Comparison of ENCODE assay signal across 23 cellular contexts in genomic region chr19:11763117-11763516, GRCh38.
"Had no signal": no experiment of that assay in that cellular context is flagged by ENCODE, and none has a peak within 500 bp of the region (broad histone marks: within the 10 kb centered on the region; RNA-seq: fewer than 3 reads in every experiment).

No MANE protein-coding gene starts in this region.

- ATAC-seq: natural killer cell; right cardiac atrium; stimulated activated effector memory CD8-positive, alpha-beta T cell treated with anti-CD3 and anti-CD28 coated beads, Interleukin-12 subunit alpha, Interleukin-12 subunit beta, amount 100 ng/mL, for 72 hours had no signal

- H3K27ac ChIP-seq: left ventricle myocardium inferior, ovary, sigmoid colon, spleen, suprapubic skin, thoracic aorta, tibial artery, uterus had no signal

- H3K36me3 ChIP-seq: left ventricle myocardium inferior, ovary, sigmoid colon, spleen, suprapubic skin, thoracic aorta, tibial artery, uterus had no signal

- H3K27ac Mint-ChIP-seq: mesothelial cell of epicardium; naive B cell; natural killer cell; nephron progenitor cell; progenitor cell of endocrine pancreas; stimulated activated effector memory CD8-positive, alpha-beta T cell treated with anti-CD3 and anti-CD28 coated beads, Interleukin-12 subunit alpha, Interleukin-12 subunit beta, amount 100 ng/mL, for 72 hours; stimulated activated naive CD8-positive, alpha-beta T cell treated with anti-CD3 and anti-CD28 coated beads, Interleukin-15, Interleukin-2, amounts not matched to agents 100 ng/mL and 50 ng/mL, for 24 hours; type B pancreatic cell had no signal

- H3K27me3 ChIP-seq: ovary, sigmoid colon, suprapubic skin, tibial artery, uterus had no signal

- H3K4me3 Mint-ChIP-seq: mesothelial cell of epicardium; natural killer cell; nephron progenitor cell; stimulated activated effector memory CD8-positive, alpha-beta T cell treated with anti-CD3 and anti-CD28 coated beads, Interleukin-12 subunit alpha, Interleukin-12 subunit beta, amount 100 ng/mL, for 72 hours; stimulated activated naive CD8-positive, alpha-beta T cell treated with anti-CD3 and anti-CD28 coated beads, Interleukin-15, Interleukin-2, amounts not matched to agents 100 ng/mL and 50 ng/mL, for 24 hours; type B pancreatic cell had no signal

- H3K9me3 Mint-ChIP-seq: natural killer cell, type B pancreatic cell had no signal

- H3K9me3 ChIP-seq: ovary, sigmoid colon, suprapubic skin, thoracic aorta, tibial artery, uterus had no signal

- H3K4me1 ChIP-seq: uterus had no signal

- H3K36me3 Mint-ChIP-seq: mesothelial cell of epicardium; natural killer cell; stimulated activated effector memory CD8-positive, alpha-beta T cell treated with anti-CD3 and anti-CD28 coated beads, Interleukin-12 subunit alpha, Interleukin-12 subunit beta, amount 100 ng/mL, for 72 hours; type B pancreatic cell had no signal

- H3K4me3 ChIP-seq: left ventricle myocardium inferior, lung, ovary, sigmoid colon, spleen, suprapubic skin, thoracic aorta, tibial artery, uterus had no signal

- DNase-seq: islet precursor cell; left ventricle myocardium inferior; mesendoderm; naive B cell; natural killer cell; nephron progenitor cell; ovary; right cardiac atrium; sigmoid colon; small intestine; spleen; stimulated activated CD4-positive, alpha-beta T cell treated with anti-CD3 and anti-CD28 coated beads, Interleukin-4, amount 100 ng/mL, for 24 hours; stimulated activated naive CD4-positive, alpha-beta T cell; tibial artery; uterus had no signal
